Comparison of ENCODE assay signal across 13 cellular contexts in the genomic region with DNA sequence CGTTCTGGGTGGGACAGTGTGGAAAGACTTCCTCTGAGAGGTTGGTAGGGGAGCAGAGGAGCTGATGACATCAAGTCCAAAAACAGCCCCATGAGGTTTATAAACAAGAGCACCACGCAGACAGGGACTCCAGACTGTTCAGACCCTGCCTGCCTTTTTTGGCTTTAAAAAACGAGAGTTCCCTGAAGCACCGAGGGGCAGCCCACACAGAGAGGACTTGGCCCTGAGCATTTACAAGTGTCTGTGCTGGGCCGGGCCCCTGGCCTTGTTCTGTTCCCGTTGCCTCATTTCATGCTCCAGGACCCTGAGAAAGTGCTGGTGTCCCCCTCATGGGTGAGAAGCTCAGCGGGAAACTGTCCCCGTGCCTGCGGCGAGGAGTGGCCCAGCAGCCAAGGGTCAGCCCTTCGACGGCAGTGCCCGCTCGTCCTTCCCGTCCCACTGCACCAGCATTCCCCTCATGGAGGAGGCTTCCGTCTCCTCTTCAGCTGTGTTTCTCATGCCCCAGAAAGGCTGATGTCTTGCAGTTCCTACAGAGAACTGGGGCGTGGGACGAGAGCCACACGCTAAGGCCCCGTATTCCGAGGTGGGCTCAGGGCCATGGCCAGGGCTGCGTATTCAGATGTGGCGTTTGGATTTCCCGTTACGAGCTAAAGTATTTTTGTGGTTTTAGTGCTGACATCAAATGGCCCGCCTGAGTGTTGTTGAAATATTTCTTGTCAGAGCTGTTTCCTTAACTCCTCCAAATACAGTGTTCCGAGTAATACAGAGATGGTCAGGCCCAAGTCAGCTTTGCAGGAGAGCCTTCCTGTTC.
A peak's percentile ranks its signal among the peaks of the same experiment; 100 is the strongest.
DNase-seq lines count a peak whose midpoint lies in the region; ATAC-seq, FAIRE-seq and TF ChIP-seq lines count a peak whose summit lies in the region.
"Had no signal": no experiment of that assay in that cellular context is flagged by ENCODE, and none has a peak within 500 bp of the region (broad histone marks: within the 10 kb centered on the region; RNA-seq: fewer than 3 reads in every experiment).

No MANE protein-coding gene starts in this region.

- no peak for TF ChIP-seq EP300 in sigmoid colon (IDR thresholded peaks at IDR 0.05)

- no peak overlapping the region for H3K4me3 ChIP-seq in DND-41 (ENCODE audit: low read depth in 1 of 2, low read length in 2 of 2)
- no peak overlapping the region for H3K4me3 ChIP-seq in brain microvascular endothelial cell (ENCODE audit: low read depth, low read length)
- H3K4me3 ChIP-seq in sigmoid colon: no peak overlapping the region

- H3K4me2 ChIP-seq in DND-41 (ENCODE audit: insufficient read depth, low read length): no peak overlapping the region

- TF ChIP-seq CTCF in DND-41 (IDR thresholded peaks at IDR 0.05; ENCODE audit: borderline replicate concordance, extremely low read depth, low read length, poor library complexity, severe bottlenecking): no peak
- no peak for TF ChIP-seq CTCF in brain microvascular endothelial cell (IDR thresholded peaks at IDR 0.05; ENCODE audit: low read depth, low read length, missing control alignments)
- TF ChIP-seq CTCF in sigmoid colon (IDR thresholded peaks at IDR 0.05): no peak

- H3K4me1 ChIP-seq in DND-41 (ENCODE audit: insufficient read depth, low read length): no peaks in the 10 kb centered on the region
- H3K4me1 ChIP-seq in sigmoid colon: peaks cover 0 to 30% (median 23%) of the 10 kb centered on the region in 4 donors
- H3K4me1 ChIP-seq: Caco-2 had no signal

- DNase-seq in DND-41: no peak
- DNase-seq in brain microvascular endothelial cell: peak; percentile 57
- peak; percentile 44 for DNase-seq in islet precursor cell
- DNase-seq in sigmoid colon: no peak
- no peak for DNase-seq in NOMO-1 treated with DMSO at 0.1 percent for 48 hours (lab: John Stamatoyannopoulos, UW; ENCODE audit: unreplicated experiment)
- DNase-seq in RCC 7860 (ENCODE audit: low spot score): no peak
- DNase-seq in GDM1 (lab: John Stamatoyannopoulos, UW): no peak
- no peak for DNase-seq in NCI-H2081 (lab: John Stamatoyannopoulos, UW)
- DNase-seq: activated CD4-positive, alpha-beta T cell treated with anti-CD3 and anti-CD28 coated beads for 4 hours; Caco-2; SHP77; stimulated activated naive B cell treated with anti-CD40 and anti-IgM and Interleukin-4, amounts not matched to agents 10 μg/mL and 1 μg/mL and 100 μg/mL, for 72 hours had no signal

- 67 to 84% methylated on average over 27 of the region's 27 CpGs for WGBS in sigmoid colon, 2 donors

- H3K79me2 ChIP-seq in DND-41 (ENCODE audit: insufficient read depth, low read length): peaks cover 45% of the 10 kb centered on the region

- intact Hi-C loops in sigmoid colon (cut with DNase I): loop anchor here (2.0 kb wide), 1 partner anchor 93 kb away; a partner anchor contains a TSS

- H3K27me3 ChIP-seq in DND-41 (ENCODE audit: insufficient read depth, low read length, poor library complexity) (no peaks in the 10 kb centered on the region), brain microvascular endothelial cell (replicated peaks) (no peaks in the 10 kb centered on the region), sigmoid colon (no peaks in the 10 kb centered on the region)

- TF ChIP-seq POLR2A in sigmoid colon (IDR thresholded peaks at IDR 0.05): no peak

- peaks cover 21% of the 10 kb centered on the region for H3K36me3 ChIP-seq in DND-41 (ENCODE audit: insufficient read depth, low read length)
- H3K36me3 ChIP-seq in brain microvascular endothelial cell (replicated peaks): no peaks in the 10 kb centered on the region
- peaks cover 0 to 14% (median 0%) of the 10 kb centered on the region in 4 donors for H3K36me3 ChIP-seq in sigmoid colon

- peak; percentile 12; the same call in 1 of the 3 replicates for ATAC-seq in DND-41 (ENCODE audit: insufficient read depth, low read depth)
- ATAC-seq: activated naive CD4-positive, alpha-beta T cell treated with anti-CD3 and anti-CD28 coated beads, Interleukin-2, amount 50 U/mL, for 72 hours had no signal

- H3K27ac ChIP-seq in DND-41 (ENCODE audit: low read length): no peak overlapping the region
- H3K27ac ChIP-seq in brain microvascular endothelial cell: no peak overlapping the region
- H3K27ac ChIP-seq in sigmoid colon: peak overlapping the region in 3 of 4 donors; percentile 49 to 69 (median 49)

- H3K9me3 ChIP-seq in DND-41 (ENCODE audit: insufficient read depth, low read length, severe bottlenecking) (no peaks in the 10 kb centered on the region), sigmoid colon (no peaks in the 10 kb centered on the region)
- H3K9me3 ChIP-seq: Caco-2 had no signal

- no peak overlapping the region for H2AFZ ChIP-seq in DND-41 (ENCODE audit: low read depth, low read length)

- no peak for FAIRE-seq in RCC 7860 (lab: Jason Lieb, UNC)

- in situ Hi-C loops in brain microvascular endothelial cell (cut with HindIII; ENCODE audit: low pct_ligation_motif_present, low sequenced_read_pairs): no loop called here

- H4K20me1 ChIP-seq in DND-41 (ENCODE audit: insufficient read depth, low read length): peaks cover 51% of the 10 kb centered on the region

- H3K9ac ChIP-seq in DND-41 (ENCODE audit: low read depth, low read length): no peak overlapping the region

Comparison
In these comparisons a context has a peak if more than half of its experiments do, and no peak if none do; other contexts are left out.
1. DNase-seq: peak in brain microvascular endothelial cell (single experiment) and islet precursor cell (single experiment); none in DND-41 (single experiment), sigmoid colon (single experiment), NOMO-1 treated with DMSO at 0.1 percent for 48 hours (single experiment), RCC 7860 (single experiment), GDM1 (single experiment) and NCI-H2081 (0 of 2).
2. H3K27ac ChIP-seq: peak in sigmoid colon (3 of 4); none in DND-41 (single experiment) and brain microvascular endothelial cell (single experiment).